ENCODE assay signal across 8 cellular contexts in genomic region chr2:38875576-38876367, GRCh38. TPM values are rescaled to one million over a fixed set of nuclear protein-coding genes. Genes with fewer than 3 reads are reported as not detected.
DNase-seq lines count a peak whose midpoint lies in the region; ATAC-seq and TF ChIP-seq lines count a peak whose summit lies in the region.

Gene DHX57, minus strand, starts transcription at chr2:38875934. Its CDS starts 7,529 bp downstream, at chr2:38868405.
Gene MORN2, plus strand, starts transcription at chr2:38875976.

- H3K4me2 ChIP-seq in OCI-LY7 (ENCODE audit: low read length) = peak within 1 kb of the TSS; percentile 88

- H3K9me2 ChIP-seq in OCI-LY7 (ENCODE audit: insufficient read depth, low read length) = no peaks in the 10 kb centered on the region

- TF ChIP-seq CTCF in OCI-LY7 (conservative IDR thresholded peaks at IDR 0.05; ENCODE audit: low read length) = no peak
- no peak for TF ChIP-seq CTCF in esophagus muscularis mucosa (IDR thresholded peaks at IDR 0.05)

- H3K27ac ChIP-seq in OCI-LY7 (ENCODE audit: low read depth, low read length, poor library complexity, severe bottlenecking) = no peak within 1 kb of the TSS
- H3K27ac ChIP-seq in esophagus muscularis mucosa (replicated peaks in 1 of 4) = peak within 1 kb of the TSS; percentile 67 to 82 (median 77)
- peak within 1 kb of the TSS; percentile 46 for H3K27ac ChIP-seq in muscle layer of duodenum (ENCODE audit: low read length)

- no peaks in the 10 kb centered on the region for H3K27me3 ChIP-seq in esophagus muscularis mucosa
- no peaks in the 10 kb centered on the region for H3K27me3 ChIP-seq in muscle layer of duodenum (ENCODE audit: low read depth, low read length)

- peak within 1 kb of the TSS; percentile 81 for H3K4me3 ChIP-seq in OCI-LY7 (ENCODE audit: low read depth, low read length, poor library complexity, severe bottlenecking)
- H3K4me3 ChIP-seq in esophagus muscularis mucosa = peak within 1 kb of the TSS; percentile 68 to 83 (median 81)
- H3K4me3 ChIP-seq in muscle layer of duodenum (ENCODE audit: low read depth in 1 of 2, low read length in 2 of 2) = peak within 1 kb of the TSS; percentile 86 to 98

- no peak for TF ChIP-seq EP300 in esophagus muscularis mucosa (IDR thresholded peaks at IDR 0.05)

- intact Hi-C loops in OCI-LY7 (cut with micrococcal nuclease; ENCODE audit: unreplicated experiment) (no loop called here), esophagus muscularis mucosa (cut with DNase I) (no loop called here)

- TF ChIP-seq POLR2A in esophagus muscularis mucosa (IDR thresholded peaks at IDR 0.05; ENCODE audit: low read depth) = no peak

- H3K9me3 ChIP-seq in OCI-LY7 (ENCODE audit: low read length) (no peaks in the 10 kb centered on the region; the same call in 1 of the 2 replicates), esophagus muscularis mucosa (no peaks in the 10 kb centered on the region), muscle layer of duodenum (ENCODE audit: control insufficient read depth in 1 of 2, low read length in 2 of 2) (no peaks in the 10 kb centered on the region)

- no TSS peak for BruUV-seq in OCI-LY7 (replicated peaks; lab: Mats Ljungman, UMichigan)

- no peaks in the 10 kb centered on the region for H4K20me1 ChIP-seq in OCI-LY7 (ENCODE audit: insufficient read depth, low read length)

- H3K4me1 ChIP-seq in OCI-LY7 (ENCODE audit: insufficient read depth, low read length, poor library complexity, severe bottlenecking) (peaks cover 13% of the 10 kb centered on the region), esophagus muscularis mucosa (peaks cover 3 to 25% (median 20%) of the 10 kb centered on the region in 4 donors), muscle layer of duodenum (ENCODE audit: control insufficient read depth in 1 of 2, insufficient read depth in 2 of 2, low read length in 2 of 2) (peaks cover 5 to 18% of the 10 kb centered on the region in 2 donors)

- peaks cover 4% of the 10 kb centered on the region; the same call in 1 of the 2 replicates for H3K79me2 ChIP-seq in OCI-LY7 (ENCODE audit: insufficient read depth, low read depth, low read length)

- DNase-seq in DMS153 treated with DMSO at 0.1 percent for 48 hours (lab: John Stamatoyannopoulos, UW; ENCODE audit: unreplicated experiment) (peak; percentile 29), HuH-7 (ENCODE audit: low spot score) (peak; percentile 88), OCI-LY7 (ENCODE audit: low spot score) (peak; percentile 86), activated T-cell treated with anti-CD3 and anti-CD28 coated beads for 48 hours (ENCODE audit: low read depth) (peak; percentile 74), esophagus muscularis mucosa (ENCODE audit: extremely low spot score) (peak; percentile 97)
- peak; percentile 49 to 58 for DNase-seq in stimulated activated CD8-positive, alpha-beta memory T cell treated with anti-CD3 and anti-CD28 coated beads, Interleukin-7, amount 100 ng/mL, for 1 hour (ENCODE audit: low read depth in 2 of 2)

- H3K36me3 ChIP-seq in OCI-LY7 (ENCODE audit: insufficient read depth, low read length) (no peaks in the 10 kb centered on the region), esophagus muscularis mucosa (peaks cover 0 to 6% (median 3%) of the 10 kb centered on the region in 4 donors), muscle layer of duodenum (ENCODE audit: control insufficient read depth in 1 of 2, insufficient read depth in 2 of 2, low read length in 2 of 2) (peaks cover 0 to under 1% of the 10 kb centered on the region in 2 donors)

- CTCF ChIA-PET in OCI-LY7 (lab: Charles Lee; ENCODE audit: unreplicated experiment) = no interaction called here

- peak; percentile 100 for ATAC-seq in GM21528 (IDR thresholded peaks at IDR 0.05; ENCODE audit: low FRiP score, unreplicated experiment)

- 0% methylated on average over 21 of the region's 52 CpGs for WGBS in esophagus muscularis mucosa

- peak within 1 kb of the TSS; percentile 99 for H2AFZ ChIP-seq in OCI-LY7 (ENCODE audit: low read length)

- POLR2A ChIA-PET in OCI-LY7 (lab: Charles Lee) = interaction anchor here (0.6 to 1.5 kb wide), 7 partner anchors 11 to 66 kb away, joined by 3 to 8 read pairs (median 5); no protein-coding TSS in a partner anchor

RNA-seq across cellular contexts. Expression of gene DHX57, which starts in this region (rescaled TPM):
- 14.6 and 14.7 TPM in 2 replicates for total RNA-seq in OCI-LY7 (2014; rRNA removed; shearing (Covaris generic))
- total RNA-seq in OCI-LY7 (2022) (15.1 and 17.7 TPM in 2 replicates), esophagus muscularis mucosa (10 to 100 TPM; 11.1 to 17.4 (median 12.2) TPM)

RNA-seq across cellular contexts. Expression of gene MORN2, which starts in this region (rescaled TPM):
- total RNA-seq in OCI-LY7 (2014; rRNA removed; shearing (Covaris generic)) = 7.2 and 7.8 TPM in 2 replicates
- total RNA-seq in OCI-LY7 (2022) = 4.4 and 8.1 TPM in 2 replicates
- 10 to 100 TPM in 1 of 4 donors, 1 to 10 TPM in 3; 8.7 to 10.8 (median 9.7) TPM for total RNA-seq in esophagus muscularis mucosa

Comparison
In these comparisons a context has a peak if more than half of its experiments do, and no peak if none do; other contexts are left out.
1. DNase-seq: peak in every context shown above with its lines; median percentile 97 in esophagus muscularis mucosa; 88 in HuH-7; 86 in OCI-LY7; 74 in activated T-cell treated with anti-CD3 and anti-CD28 coated beads for 48 hours; 54 in stimulated activated CD8-positive, alpha-beta memory T cell treated with anti-CD3 and anti-CD28 coated beads, Interleukin-7, amount 100 ng/mL, for 1 hour; 29 in DMS153 treated with DMSO at 0.1 percent for 48 hours.